Comparison of ENCODE assay signal across 16 cellular contexts in genomic region chr2:127193164-127193947, GRCh38. TPM values are rescaled to one million over a fixed set of nuclear protein-coding genes. Genes with fewer than 3 reads are reported as not detected.
DNase-seq lines count a peak whose midpoint lies in the region; ATAC-seq and TF ChIP-seq lines count a peak whose summit lies in the region.
"Had no signal": no experiment of that assay in that cellular context is flagged by ENCODE, and none has a peak within 500 bp of the region (broad histone marks: within the 10 kb centered on the region; RNA-seq: fewer than 3 reads in every experiment).

No MANE protein-coding gene starts in this region.

- WGBS in spleen, 5 donors = 79 to 88% (median 85%) methylated on average over 24 to 26 of the region's 26 CpGs

- H3K27me3 ChIP-seq in H7 (ENCODE audit: control insufficient read depth, insufficient read depth, low read length) (no peaks in the 10 kb centered on the region), iPS-20b (ENCODE audit: insufficient read depth, low read length) (no peaks in the 10 kb centered on the region), spleen (replicated peaks in 1 of 7) (peaks cover 0 to 5% (median 0%) of the 10 kb centered on the region in 7 donors), MG63 (no peaks in the 10 kb centered on the region)
- H3K27me3 ChIP-seq: ovary, SJCRH30, stomach had no signal

- no peak overlapping the region for H3K27ac Mint-ChIP-seq in immature natural killer cell
- H3K27ac Mint-ChIP-seq: activated T-cell treated with anti-CD3 and anti-CD28 coated beads, Interleukin-2, amount 50 U/mL, for 72 hours; CD4-positive, CD25-positive, alpha-beta regulatory T cell had no signal

- no peaks in the 10 kb centered on the region for H3K9me3 ChIP-seq in iPS-20b (ENCODE audit: insufficient read depth, low read depth, low read length)
- H3K9me3 ChIP-seq in spleen = peaks cover 0 to 9% (median 0%) of the 10 kb centered on the region in 8 donors
- peaks cover 2% of the 10 kb centered on the region for H3K9me3 ChIP-seq in MG63
- H3K9me3 ChIP-seq: ovary, SJCRH30, stomach had no signal

- intact Hi-C loops in spleen (cut with DNase I; ENCODE audit: low total_unique reads) = no loop called here

- no peak for TF ChIP-seq CTCF in spleen (IDR thresholded peaks at IDR 0.05 in 8 of 11, conservative IDR thresholded peaks at IDR 0.05 in 3 of 11)

- H3K36me3 ChIP-seq in H7 (replicated peaks; ENCODE audit: control insufficient read depth, insufficient read depth, low read length) (no peaks in the 10 kb centered on the region), iPS-20b (ENCODE audit: insufficient read depth, low read depth, low read length) (no peaks in the 10 kb centered on the region), spleen (no peaks in the 10 kb centered on the region), MG63 (no peaks in the 10 kb centered on the region)
- H3K36me3 ChIP-seq: ovary, SJCRH30, stomach had no signal

- peaks cover 0 to 5% (median 3%) of the 10 kb centered on the region in 3 donors for H3K27me3 Mint-ChIP-seq in immature natural killer cell (ENCODE audit: low read depth in 3 of 3)
- H3K27me3 Mint-ChIP-seq: CD4-positive, CD25-positive, alpha-beta regulatory T cell had no signal

- H3K9ac ChIP-seq in iPS-20b (ENCODE audit: low read depth, low read length) = peak overlapping the region; percentile 60; the same call in 1 of the 2 replicates

- no peak overlapping the region for H3K4me3 Mint-ChIP-seq in immature natural killer cell
- H3K4me3 Mint-ChIP-seq: activated T-cell treated with anti-CD3 and anti-CD28 coated beads, Interleukin-2, amount 50 U/mL, for 72 hours; CD4-positive, CD25-positive, alpha-beta regulatory T cell had no signal

- peaks cover 0 to 6% of the 10 kb centered on the region in 2 donors for H3K4me1 Mint-ChIP-seq in immature natural killer cell

- H3K36me3 Mint-ChIP-seq in immature natural killer cell = no peaks in the 10 kb centered on the region
- H3K36me3 Mint-ChIP-seq: CD4-positive, CD25-positive, alpha-beta regulatory T cell had no signal

- H3K4me1 ChIP-seq in iPS-20b (ENCODE audit: insufficient read depth, low read length) = peaks cover 13% of the 10 kb centered on the region; the same call in 1 of the 2 replicates
- H3K4me1 ChIP-seq in spleen = peaks cover 0 to 7% (median 0%) of the 10 kb centered on the region in 6 donors
- H3K4me1 ChIP-seq: SJCRH30 had no signal

- H3K4me3 ChIP-seq in H7 (ENCODE audit: insufficient read depth, low read depth, low read length) (no peak overlapping the region), iPS-20b (ENCODE audit: low read length) (peak overlapping the region; percentile 31; the same call in 1 of the 2 replicates), spleen (no peak overlapping the region), MG63 (no peak overlapping the region)
- H3K4me3 ChIP-seq: ovary, SJCRH30, stomach had no signal

- no peak for ATAC-seq in GM18858 (IDR thresholded peaks at IDR 0.05; ENCODE audit: unreplicated experiment)
- ATAC-seq: activated T-cell treated with anti-CD3 and anti-CD28 coated beads, Interleukin-2, amount 50 U/mL, for 72 hours had no signal

- no peaks in the 10 kb centered on the region for H3K9me3 Mint-ChIP-seq in immature natural killer cell
- H3K9me3 Mint-ChIP-seq: activated T-cell treated with anti-CD3 and anti-CD28 coated beads, Interleukin-2, amount 50 U/mL, for 72 hours had no signal

- no peak overlapping the region for H3K27ac ChIP-seq in iPS-20b (ENCODE audit: low read length)
- peak overlapping the region in 1 of 8 donors; percentile 2 for H3K27ac ChIP-seq in spleen
- H3K27ac ChIP-seq: ovary, SJCRH30 had no signal

- TF ChIP-seq POLR2A in spleen (IDR thresholded peaks at IDR 0.05) = no peak

- DNase-seq in H7 (peak; percentile 69), astrocyte of the hippocampus (ENCODE audit: low read depth, low spot score) (peak; percentile 25), spleen (peak; percentile 62), immature natural killer cell (no peak), NCI-H226 (no peak), MG63 (no peak)
- DNase-seq: activated T-cell treated with anti-CD3 and anti-CD28 coated beads, Interleukin-2, amount 50 U/mL, for 72 hours; amygdala; CD4-positive, CD25-positive, alpha-beta regulatory T cell; NCI-H446; SJCRH30; stomach had no signal

RNA-seq across cellular contexts. Expression of gene CYP27C1, which starts 26.7 kb away (rescaled TPM):
- 0.59 and 0.83 TPM in 2 replicates for total RNA-seq in H7 (2014; rRNA removed; shearing (Covaris generic))
- under 1 TPM in 5 of 7 donors, not detected in 2; 0.07 to 0.36 (median 0.19) TPM for total RNA-seq in spleen
- polyA plus RNA-seq in spleen = under 1 TPM; 0.10 to 0.33 (median 0.23) TPM
- polyA plus RNA-seq in immature natural killer cell = not detected
- not detected in 2 replicates for total RNA-seq in MG63 (2014; rRNA removed; shearing (Covaris generic); ENCODE audit: low replicate concordance)
- total RNA-seq: activated T-cell treated with anti-CD3 and anti-CD28 coated beads, Interleukin-2, amount 50 U/mL, for 72 hours; CD4-positive, CD25-positive, alpha-beta regulatory T cell; mononuclear cell had no signal
- polyA plus RNA-seq: CD4-positive, CD25-positive, alpha-beta regulatory T cell had no signal

Comparison
In these comparisons a context has a peak if more than half of its experiments do, and no peak if none do; other contexts are left out.
1. DNase-seq: peak in H7 (single experiment), astrocyte of the hippocampus (single experiment) and spleen (single experiment); none in immature natural killer cell (0 of 3), NCI-H226 (single experiment) and MG63 (single experiment).